ENCODE assay signal across 8 cellular contexts in genomic region chr6:129730477-129731165, GRCh38. TPM values are rescaled to one million over a fixed set of nuclear protein-coding genes. Genes with fewer than 3 reads are reported as not detected.
DNase-seq lines count a peak whose midpoint lies in the region; ATAC-seq and TF ChIP-seq lines count a peak whose summit lies in the region.

No MANE protein-coding gene starts in this region.

- TF ChIP-seq CTCF in OCI-LY7 (conservative IDR thresholded peaks at IDR 0.05; ENCODE audit: low read length) (peak; percentile 95), neural crest cell (conservative IDR thresholded peaks at IDR 0.05) (peak; percentile 68)

- no peaks in the 10 kb centered on the region for H3K36me3 Mint-ChIP-seq in activated CD4-positive, alpha-beta T cell treated with anti-CD3 and anti-CD28 coated beads, Interleukin-2, amount 10 ng/mL, durations not matched to agents 7 days and 5 days (ENCODE audit: low read depth)
- no peaks in the 10 kb centered on the region for H3K36me3 Mint-ChIP-seq in neural crest cell (ENCODE audit: low read depth)

- CTCF ChIA-PET in activated CD4-positive, alpha-beta T cell treated with anti-CD3 and anti-CD28 coated beads, Interleukin-2, amount 10 ng/mL, durations not matched to agents 7 days and 5 days (lab: Charles Lee): interaction anchor here (0.6 to 2.7 kb wide), 17 partner anchors 9 to 291 kb away, joined by 3 to 20 read pairs (median 4); no protein-coding TSS in a partner anchor
- CTCF ChIA-PET in OCI-LY7 (lab: Charles Lee; ENCODE audit: unreplicated experiment): interaction anchor here (0.6 to 1.0 kb wide), 3 partner anchors 13 to 133 kb away, joined by 3 to 4 read pairs (median 3); no protein-coding TSS in a partner anchor

- BruUV-seq in OCI-LY7 (replicated peaks; lab: Mats Ljungman, UMichigan): no TSS peak

- peak overlapping the region; percentile 97 for H2AFZ ChIP-seq in OCI-LY7 (ENCODE audit: low read length)

- H4K20me1 ChIP-seq in OCI-LY7 (ENCODE audit: insufficient read depth, low read length): no peaks in the 10 kb centered on the region

- no peaks in the 10 kb centered on the region for H3K9me3 Mint-ChIP-seq in activated CD4-positive, alpha-beta T cell treated with anti-CD3 and anti-CD28 coated beads, Interleukin-2, amount 10 ng/mL, durations not matched to agents 7 days and 5 days
- H3K9me3 Mint-ChIP-seq in neural crest cell: no peaks in the 10 kb centered on the region

- H3K27ac Mint-ChIP-seq in activated CD4-positive, alpha-beta T cell treated with anti-CD3 and anti-CD28 coated beads, Interleukin-2, amount 10 ng/mL, durations not matched to agents 7 days and 5 days: peak overlapping the region; percentile 55
- H3K27ac Mint-ChIP-seq in neural crest cell (ENCODE audit: unreplicated experiment): no peak overlapping the region

- no peaks in the 10 kb centered on the region for H3K4me1 ChIP-seq in OCI-LY7 (ENCODE audit: insufficient read depth, low read length, poor library complexity, severe bottlenecking)

- DNase-seq in activated CD4-positive, alpha-beta T cell treated with anti-CD3 and anti-CD28 coated beads, Interleukin-2, amount 10 ng/mL, durations not matched to agents 7 days and 5 days: peak; percentile 53
- DNase-seq in activated CD4-positive, alpha-beta T cell treated with anti-CD3 and anti-CD28 coated beads, Interleukin-2, amount 50 U/mL, for 1 hour: no peak
- peak; percentile 64 for DNase-seq in OCI-LY7 (ENCODE audit: low spot score)
- peak; percentile 56 to 59 for DNase-seq in dermis microvascular lymphatic vessel endothelial cell (ENCODE audit: low read depth in 2 of 2)
- DNase-seq in neural crest cell (ENCODE audit: low read depth, low spot score): no peak
- DNase-seq in NCI-H2029 (lab: John Stamatoyannopoulos, UW): no peak
- DNase-seq in stimulated activated CD4-positive, alpha-beta T cell treated with anti-CD3 and anti-CD28 coated beads, Interleukin-2, amount 100 ng/mL, for 24 hours: no peak

- H3K4me2 ChIP-seq in OCI-LY7 (ENCODE audit: low read length): no peak overlapping the region

- H3K9me3 ChIP-seq in OCI-LY7 (ENCODE audit: low read length): no peaks in the 10 kb centered on the region

- H3K36me3 ChIP-seq in OCI-LY7 (ENCODE audit: insufficient read depth, low read length): no peaks in the 10 kb centered on the region

- POLR2A ChIA-PET in activated CD4-positive, alpha-beta T cell treated with anti-CD3 and anti-CD28 coated beads, Interleukin-2, amount 10 ng/mL, durations not matched to agents 7 days and 5 days (lab: Charles Lee): no interaction called here
- POLR2A ChIA-PET in OCI-LY7 (lab: Charles Lee): interaction anchor here (1.4 to 3.4 kb wide), 2 partner anchors 130 to 133 kb away, joined by 4 to 17 read pairs; no protein-coding TSS in a partner anchor

- peaks cover 15% of the 10 kb centered on the region for H3K4me1 Mint-ChIP-seq in activated CD4-positive, alpha-beta T cell treated with anti-CD3 and anti-CD28 coated beads, Interleukin-2, amount 10 ng/mL, durations not matched to agents 7 days and 5 days
- no peaks in the 10 kb centered on the region for H3K4me1 Mint-ChIP-seq in neural crest cell

- H3K27me3 Mint-ChIP-seq in activated CD4-positive, alpha-beta T cell treated with anti-CD3 and anti-CD28 coated beads, Interleukin-2, amount 10 ng/mL, durations not matched to agents 7 days and 5 days: no peaks in the 10 kb centered on the region
- H3K27me3 Mint-ChIP-seq in neural crest cell (ENCODE audit: low read depth): no peaks in the 10 kb centered on the region

- no peak overlapping the region for H3K4me3 Mint-ChIP-seq in activated CD4-positive, alpha-beta T cell treated with anti-CD3 and anti-CD28 coated beads, Interleukin-2, amount 10 ng/mL, durations not matched to agents 7 days and 5 days
- no peak overlapping the region for H3K4me3 Mint-ChIP-seq in neural crest cell

- no peak overlapping the region for H3K4me3 ChIP-seq in OCI-LY7 (ENCODE audit: low read depth, low read length, poor library complexity, severe bottlenecking)

- H3K79me2 ChIP-seq in OCI-LY7 (ENCODE audit: insufficient read depth, low read depth, low read length): no peaks in the 10 kb centered on the region

- intact Hi-C loops in OCI-LY7 (cut with micrococcal nuclease; ENCODE audit: unreplicated experiment): loop anchor here (1.0 to 5.0 kb wide), 3 partner anchors 58 to 231 kb away; no protein-coding TSS in a partner anchor

- no peaks in the 10 kb centered on the region for H3K9me2 ChIP-seq in OCI-LY7 (ENCODE audit: insufficient read depth, low read length)

- peak; percentile 60 for ATAC-seq in HG02610 (IDR thresholded peaks at IDR 0.05; ENCODE audit: unreplicated experiment)

- H3K27ac ChIP-seq in OCI-LY7 (ENCODE audit: low read depth, low read length, poor library complexity, severe bottlenecking): no peak overlapping the region

RNA-seq across cellular contexts. Expression of gene ARHGAP18, which starts 20.6 kb away (rescaled TPM):
- total RNA-seq in activated CD4-positive, alpha-beta T cell treated with anti-CD3 and anti-CD28 coated beads, Interleukin-2, amount 10 ng/mL, durations not matched to agents 7 days and 5 days: 1 to 10 TPM; 7.5 to 8.1 TPM
- 4.8 and 5.9 TPM in 2 replicates for total RNA-seq in OCI-LY7 (2014; rRNA removed; shearing (Covaris generic))
- 7.5 TPM in 2 replicates for total RNA-seq in OCI-LY7 (2022)
- total RNA-seq in dermis microvascular lymphatic vessel endothelial cell: 36.0 and 67.1 TPM in 2 replicates
- total RNA-seq in neural crest cell: 3.4 and 3.6 TPM in 2 replicates

Comparison
In these comparisons a context has a peak if more than half of its experiments do, and no peak if none do; other contexts are left out.
1. DNase-seq: peak in activated CD4-positive, alpha-beta T cell treated with anti-CD3 and anti-CD28 coated beads, Interleukin-2, amount 10 ng/mL, durations not matched to agents 7 days and 5 days (single experiment), OCI-LY7 (single experiment) and dermis microvascular lymphatic vessel endothelial cell (2 of 2); none in activated CD4-positive, alpha-beta T cell treated with anti-CD3 and anti-CD28 coated beads, Interleukin-2, amount 50 U/mL, for 1 hour (single experiment), neural crest cell (single experiment), NCI-H2029 (single experiment) and stimulated activated CD4-positive, alpha-beta T cell treated with anti-CD3 and anti-CD28 coated beads, Interleukin-2, amount 100 ng/mL, for 24 hours (0 of 2).